ENCODE assay signal across 1 cellular context in the genomic region with DNA sequence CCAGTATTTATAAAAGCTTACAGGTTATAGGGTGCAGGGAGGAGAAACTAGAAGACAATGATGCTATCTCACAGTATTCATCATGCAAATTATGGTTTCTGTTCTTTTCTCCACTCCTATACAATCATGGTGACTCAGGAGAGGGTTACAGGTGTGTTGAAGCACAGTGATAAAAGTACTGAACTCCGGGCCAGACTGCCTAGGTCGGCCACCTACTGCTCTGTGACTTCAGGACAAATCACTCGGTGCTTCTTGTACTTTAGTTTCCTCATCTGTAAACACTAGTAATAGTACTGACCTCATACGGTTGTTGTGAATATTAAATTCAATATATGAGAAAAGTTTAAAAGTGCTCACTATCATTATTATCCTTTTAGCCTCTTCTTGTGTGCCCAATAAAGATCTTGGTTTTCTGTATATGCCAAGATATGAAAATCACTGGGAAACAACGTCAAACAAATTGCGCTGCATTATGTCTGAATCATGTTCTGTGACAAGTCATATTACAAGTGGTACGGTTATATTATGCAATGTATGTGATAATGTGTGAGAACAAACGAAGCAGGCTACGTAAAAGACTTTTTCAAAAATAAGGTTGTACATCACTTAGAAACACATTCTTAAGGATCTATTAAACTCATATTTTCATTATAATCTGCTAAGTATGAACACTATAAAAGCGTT.
TF ChIP-seq lines count a peak whose summit lies in the region.

No MANE protein-coding gene starts in this region.

TF ChIP-seq in GM23338, 12 proteins besides CTCF, POLR2A, EP300 and RAD21 (continued from another document):
- TF ChIP-seq, protein P1, sequence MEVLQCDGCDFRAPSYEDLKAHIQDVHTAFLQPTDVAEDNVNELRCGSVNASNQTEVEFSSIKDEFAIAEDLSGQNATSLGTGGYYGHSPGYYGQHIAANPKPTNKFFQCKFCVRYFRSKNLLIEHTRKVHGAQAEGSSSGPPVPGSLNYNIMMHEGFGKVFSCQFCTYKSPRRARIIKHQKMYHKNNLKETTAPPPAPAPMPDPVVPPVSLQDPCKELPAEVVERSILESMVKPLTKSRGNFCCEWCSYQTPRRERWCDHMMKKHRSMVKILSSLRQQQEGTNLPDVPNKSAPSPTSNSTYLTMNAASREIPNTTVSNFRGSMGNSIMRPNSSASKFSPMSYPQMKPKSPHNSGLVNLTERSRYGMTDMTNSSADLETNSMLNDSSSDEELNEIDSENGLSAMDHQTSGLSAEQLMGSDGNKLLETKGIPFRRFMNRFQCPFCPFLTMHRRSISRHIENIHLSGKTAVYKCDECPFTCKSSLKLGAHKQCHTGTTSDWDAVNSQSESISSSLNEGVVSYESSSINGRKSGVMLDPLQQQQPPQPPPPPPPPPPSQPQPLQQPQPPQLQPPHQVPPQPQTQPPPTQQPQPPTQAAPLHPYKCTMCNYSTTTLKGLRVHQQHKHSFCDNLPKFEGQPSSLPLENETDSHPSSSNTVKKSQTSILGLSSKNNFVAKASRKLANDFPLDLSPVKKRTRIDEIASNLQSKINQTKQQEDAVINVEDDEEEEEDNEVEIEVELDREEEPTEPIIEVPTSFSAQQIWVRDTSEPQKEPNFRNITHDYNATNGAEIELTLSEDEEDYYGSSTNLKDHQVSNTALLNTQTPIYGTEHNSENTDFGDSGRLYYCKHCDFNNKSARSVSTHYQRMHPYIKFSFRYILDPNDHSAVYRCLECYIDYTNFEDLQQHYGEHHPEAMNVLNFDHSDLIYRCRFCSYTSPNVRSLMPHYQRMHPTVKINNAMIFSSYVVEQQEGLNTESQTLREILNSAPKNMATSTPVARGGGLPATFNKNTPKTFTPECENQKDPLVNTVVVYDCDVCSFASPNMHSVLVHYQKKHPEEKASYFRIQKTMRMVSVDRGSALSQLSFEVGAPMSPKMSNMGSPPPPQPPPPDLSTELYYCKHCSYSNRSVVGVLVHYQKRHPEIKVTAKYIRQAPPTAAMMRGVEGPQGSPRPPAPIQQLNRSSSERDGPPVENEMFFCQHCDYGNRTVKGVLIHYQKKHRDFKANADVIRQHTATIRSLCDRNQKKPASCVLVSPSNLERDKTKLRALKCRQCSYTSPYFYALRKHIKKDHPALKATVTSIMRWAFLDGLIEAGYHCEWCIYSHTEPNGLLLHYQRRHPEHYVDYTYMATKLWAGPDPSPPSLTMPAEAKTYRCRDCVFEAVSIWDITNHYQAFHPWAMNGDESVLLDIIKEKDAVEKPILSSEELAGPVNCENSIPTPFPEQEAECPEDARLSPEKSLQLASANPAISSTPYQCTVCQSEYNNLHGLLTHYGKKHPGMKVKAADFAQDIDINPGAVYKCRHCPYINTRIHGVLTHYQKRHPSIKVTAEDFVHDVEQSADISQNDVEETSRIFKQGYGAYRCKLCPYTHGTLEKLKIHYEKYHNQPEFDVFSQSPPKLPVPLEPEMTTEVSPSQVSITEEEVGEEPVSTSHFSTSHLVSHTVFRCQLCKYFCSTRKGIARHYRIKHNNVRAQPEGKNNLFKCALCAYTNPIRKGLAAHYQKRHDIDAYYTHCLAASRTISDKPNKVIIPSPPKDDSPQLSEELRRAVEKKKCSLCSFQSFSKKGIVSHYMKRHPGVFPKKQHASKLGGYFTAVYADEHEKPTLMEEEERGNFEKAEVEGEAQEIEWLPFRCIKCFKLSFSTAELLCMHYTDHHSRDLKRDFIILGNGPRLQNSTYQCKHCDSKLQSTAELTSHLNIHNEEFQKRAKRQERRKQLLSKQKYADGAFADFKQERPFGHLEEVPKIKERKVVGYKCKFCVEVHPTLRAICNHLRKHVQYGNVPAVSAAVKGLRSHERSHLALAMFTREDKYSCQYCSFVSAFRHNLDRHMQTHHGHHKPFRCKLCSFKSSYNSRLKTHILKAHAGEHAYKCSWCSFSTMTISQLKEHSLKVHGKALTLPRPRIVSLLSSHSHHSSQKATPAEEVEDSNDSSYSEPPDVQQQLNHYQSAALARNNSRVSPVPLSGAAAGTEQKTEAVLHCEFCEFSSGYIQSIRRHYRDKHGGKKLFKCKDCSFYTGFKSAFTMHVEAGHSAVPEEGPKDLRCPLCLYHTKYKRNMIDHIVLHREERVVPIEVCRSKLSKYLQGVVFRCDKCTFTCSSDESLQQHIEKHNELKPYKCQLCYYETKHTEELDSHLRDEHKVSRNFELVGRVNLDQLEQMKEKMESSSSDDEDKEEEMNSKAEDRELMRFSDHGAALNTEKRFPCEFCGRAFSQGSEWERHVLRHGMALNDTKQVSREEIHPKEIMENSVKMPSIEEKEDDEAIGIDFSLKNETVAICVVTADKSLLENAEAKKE (CRISPR knock-in tag; IDR thresholded peaks at IDR 0.05) = no peak
- TF ChIP-seq EZH2 (IDR thresholded peaks at IDR 0.05; ENCODE audit: low read depth, unreplicated experiment) (no peak), STAT1 (IDR thresholded peaks at IDR 0.05; ENCODE audit: unreplicated experiment) (no peak), NANOG (IDR thresholded peaks at IDR 0.05; ENCODE audit: borderline replicate concordance) (no peak), CREB1 (CRISPR knock-in tag; IDR thresholded peaks at IDR 0.05; ENCODE audit: low read depth) (no peak), POLR2AphosphoS5 (IDR thresholded peaks at IDR 0.05; ENCODE audit: low read depth) (no peak), EZH2phosphoT487 (IDR thresholded peaks at IDR 0.05; ENCODE audit: unreplicated experiment) (no peak)
- TF ChIP-seq, protein P2, sequence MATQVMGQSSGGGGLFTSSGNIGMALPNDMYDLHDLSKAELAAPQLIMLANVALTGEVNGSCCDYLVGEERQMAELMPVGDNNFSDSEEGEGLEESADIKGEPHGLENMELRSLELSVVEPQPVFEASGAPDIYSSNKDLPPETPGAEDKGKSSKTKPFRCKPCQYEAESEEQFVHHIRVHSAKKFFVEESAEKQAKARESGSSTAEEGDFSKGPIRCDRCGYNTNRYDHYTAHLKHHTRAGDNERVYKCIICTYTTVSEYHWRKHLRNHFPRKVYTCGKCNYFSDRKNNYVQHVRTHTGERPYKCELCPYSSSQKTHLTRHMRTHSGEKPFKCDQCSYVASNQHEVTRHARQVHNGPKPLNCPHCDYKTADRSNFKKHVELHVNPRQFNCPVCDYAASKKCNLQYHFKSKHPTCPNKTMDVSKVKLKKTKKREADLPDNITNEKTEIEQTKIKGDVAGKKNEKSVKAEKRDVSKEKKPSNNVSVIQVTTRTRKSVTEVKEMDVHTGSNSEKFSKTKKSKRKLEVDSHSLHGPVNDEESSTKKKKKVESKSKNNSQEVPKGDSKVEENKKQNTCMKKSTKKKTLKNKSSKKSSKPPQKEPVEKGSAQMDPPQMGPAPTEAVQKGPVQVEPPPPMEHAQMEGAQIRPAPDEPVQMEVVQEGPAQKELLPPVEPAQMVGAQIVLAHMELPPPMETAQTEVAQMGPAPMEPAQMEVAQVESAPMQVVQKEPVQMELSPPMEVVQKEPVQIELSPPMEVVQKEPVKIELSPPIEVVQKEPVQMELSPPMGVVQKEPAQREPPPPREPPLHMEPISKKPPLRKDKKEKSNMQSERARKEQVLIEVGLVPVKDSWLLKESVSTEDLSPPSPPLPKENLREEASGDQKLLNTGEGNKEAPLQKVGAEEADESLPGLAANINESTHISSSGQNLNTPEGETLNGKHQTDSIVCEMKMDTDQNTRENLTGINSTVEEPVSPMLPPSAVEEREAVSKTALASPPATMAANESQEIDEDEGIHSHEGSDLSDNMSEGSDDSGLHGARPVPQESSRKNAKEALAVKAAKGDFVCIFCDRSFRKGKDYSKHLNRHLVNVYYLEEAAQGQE (IDR thresholded peaks at IDR 0.05; ENCODE audit: unreplicated experiment) = no peak
